ENCODE assay signal across 8 cellular contexts in genomic region chr5:141326088-141326854, GRCh38. TPM values are rescaled to one million over a fixed set of nuclear protein-coding genes. Genes with fewer than 3 reads are reported as not detected.
DNase-seq lines count a peak whose midpoint lies in the region; ATAC-seq and TF ChIP-seq lines count a peak whose summit lies in the region.

No MANE protein-coding gene starts in this region.

- DNase-seq in GM12865 (ENCODE audit: low read depth): peak; percentile 79
- DNase-seq in NCI-H82 treated with DMSO at 0.1 percent for 48 hours (lab: John Stamatoyannopoulos, UW; ENCODE audit: unreplicated experiment): peak; percentile 5
- peak; percentile 72 for DNase-seq in activated T-cell treated with anti-CD3 and anti-CD28 coated beads, Interleukin-2, amount 50 U/mL, for 24 hours
- DNase-seq in esophagus squamous epithelium (lab: John Stamatoyannopoulos, UW): no peak
- no peak for DNase-seq in MM.1S

- H3K9me2 ChIP-seq in MM.1S (replicated peaks; ENCODE audit: insufficient read depth, low read length): no peaks in the 10 kb centered on the region

- H3K27ac ChIP-seq in esophagus squamous epithelium (peak overlapping the region in 2 of 4 donors; percentile 51), MM.1S (ENCODE audit: low read length) (no peak overlapping the region)

- TF ChIP-seq CTCF in GM12865 (IDR thresholded peaks at IDR 0.05; ENCODE audit: insufficient read depth, low read depth, low read length, missing control alignments) (peak; percentile 57), esophagus squamous epithelium (IDR thresholded peaks at IDR 0.05) (peak in 2 of 6 experiments; percentile 23 to 39), nephron (IDR thresholded peaks at IDR 0.05; ENCODE audit: unreplicated experiment in 3 of 3) (no peak), MM.1S (IDR thresholded peaks at IDR 0.05; ENCODE audit: low read length) (no peak)

- H3K27me3 Mint-ChIP-seq in activated T-cell treated with anti-CD3 and anti-CD28 coated beads, Interleukin-2, amount 50 U/mL, for 24 hours: peaks cover 48% of the 10 kb centered on the region
- no peaks in the 10 kb centered on the region for H3K27me3 Mint-ChIP-seq in nephron (ENCODE audit: low read depth)
- H3K27me3 Mint-ChIP-seq in stimulated activated naive CD8-positive, alpha-beta T cell treated with anti-CD3 and anti-CD28 coated beads, Interleukin-15, Interleukin-2, amounts not matched to agents 100 ng/mL and 50 ng/mL, for 24 hours: peaks cover 43% of the 10 kb centered on the region

- TF ChIP-seq POLR2A in esophagus squamous epithelium (IDR thresholded peaks at IDR 0.05): peak in 1 of 4 donors; percentile 20

- H3K36me3 ChIP-seq in esophagus squamous epithelium (no peaks in the 10 kb centered on the region), MM.1S (replicated peaks; ENCODE audit: insufficient read depth, low read length) (no peaks in the 10 kb centered on the region)

- peaks cover 44% of the 10 kb centered on the region for H3K9me3 Mint-ChIP-seq in activated T-cell treated with anti-CD3 and anti-CD28 coated beads, Interleukin-2, amount 50 U/mL, for 24 hours
- peaks cover 58% of the 10 kb centered on the region for H3K9me3 Mint-ChIP-seq in nephron
- peaks cover 23% of the 10 kb centered on the region for H3K9me3 Mint-ChIP-seq in stimulated activated naive CD8-positive, alpha-beta T cell treated with anti-CD3 and anti-CD28 coated beads, Interleukin-15, Interleukin-2, amounts not matched to agents 100 ng/mL and 50 ng/mL, for 24 hours

- H2AFZ ChIP-seq in MM.1S (ENCODE audit: low read length): no peak overlapping the region

- H3K27ac Mint-ChIP-seq in activated T-cell treated with anti-CD3 and anti-CD28 coated beads, Interleukin-2, amount 50 U/mL, for 24 hours: peak overlapping the region; percentile 80
- no peak overlapping the region for H3K27ac Mint-ChIP-seq in nephron
- H3K27ac Mint-ChIP-seq in stimulated activated naive CD8-positive, alpha-beta T cell treated with anti-CD3 and anti-CD28 coated beads, Interleukin-15, Interleukin-2, amounts not matched to agents 100 ng/mL and 50 ng/mL, for 24 hours: peak overlapping the region; percentile 80

- peak; percentile 91 for ATAC-seq in HG02798 (IDR thresholded peaks at IDR 0.05; ENCODE audit: poor library complexity, unreplicated experiment)

- no peak overlapping the region for H3K9ac ChIP-seq in MM.1S (ENCODE audit: low read length)

- intact Hi-C loops in esophagus squamous epithelium (cut with DNase I): no loop called here

- 18 to 30% methylated on average over 26 to 27 of the region's 27 CpGs for WGBS in esophagus squamous epithelium, 2 donors

- H3K4me1 ChIP-seq in esophagus squamous epithelium (peaks cover 0 to 2% (median 0%) of the 10 kb centered on the region in 3 donors), MM.1S (ENCODE audit: low read length) (no peaks in the 10 kb centered on the region)

- H3F3A ChIP-seq in MM.1S (ENCODE audit: insufficient read depth, low read length): no peaks in the 10 kb centered on the region

- H3K27me3 ChIP-seq in esophagus squamous epithelium: peaks cover 0 to 43% (median 0%) of the 10 kb centered on the region in 4 donors
- H3K27me3 ChIP-seq in MM.1S (replicated peaks; ENCODE audit: insufficient read depth, low read length): 0 out of 2 replicates have a peak, but pooled peaks cover 5% of the 10 kb centered on the region

- H3K79me2 ChIP-seq in MM.1S (ENCODE audit: low read length): no peaks in the 10 kb centered on the region

- peak overlapping the region; percentile 84 for H3K4me3 Mint-ChIP-seq in activated T-cell treated with anti-CD3 and anti-CD28 coated beads, Interleukin-2, amount 50 U/mL, for 24 hours
- H3K4me3 Mint-ChIP-seq in nephron: peak overlapping the region in 2 of 3 experiments; percentile 44 to 66
- H3K4me3 Mint-ChIP-seq in stimulated activated naive CD8-positive, alpha-beta T cell treated with anti-CD3 and anti-CD28 coated beads, Interleukin-15, Interleukin-2, amounts not matched to agents 100 ng/mL and 50 ng/mL, for 24 hours: peak overlapping the region; percentile 87

- H3K4me2 ChIP-seq in MM.1S (ENCODE audit: low read depth, low read length): no peak overlapping the region

- peak overlapping the region; percentile 68 for H3K4me3 ChIP-seq in GM12865 (ENCODE audit: low read depth, low read length)
- H3K4me3 ChIP-seq in esophagus squamous epithelium: peak overlapping the region; percentile 2 to 58 (median 29)
- H3K4me3 ChIP-seq in MM.1S (ENCODE audit: low read length): no peak overlapping the region

- peaks cover 0 to 75% (median 14%) of the 10 kb centered on the region in 3 donors for H3K9me3 ChIP-seq in esophagus squamous epithelium
- no peaks in the 10 kb centered on the region for H3K9me3 ChIP-seq in MM.1S (replicated peaks; ENCODE audit: insufficient read depth, low read length)

- H3K36me3 Mint-ChIP-seq in activated T-cell treated with anti-CD3 and anti-CD28 coated beads, Interleukin-2, amount 50 U/mL, for 24 hours (ENCODE audit: low read depth): peaks cover 23% of the 10 kb centered on the region
- peaks cover 38% of the 10 kb centered on the region for H3K36me3 Mint-ChIP-seq in nephron (ENCODE audit: low read depth)
- H3K36me3 Mint-ChIP-seq in stimulated activated naive CD8-positive, alpha-beta T cell treated with anti-CD3 and anti-CD28 coated beads, Interleukin-15, Interleukin-2, amounts not matched to agents 100 ng/mL and 50 ng/mL, for 24 hours (ENCODE audit: low read depth): peaks cover 35% of the 10 kb centered on the region

- peaks cover 8% of the 10 kb centered on the region for H3K4me1 Mint-ChIP-seq in activated T-cell treated with anti-CD3 and anti-CD28 coated beads, Interleukin-2, amount 50 U/mL, for 24 hours (ENCODE audit: low read depth)
- H3K4me1 Mint-ChIP-seq in nephron: no peaks in the 10 kb centered on the region
- H3K4me1 Mint-ChIP-seq in stimulated activated naive CD8-positive, alpha-beta T cell treated with anti-CD3 and anti-CD28 coated beads, Interleukin-15, Interleukin-2, amounts not matched to agents 100 ng/mL and 50 ng/mL, for 24 hours (ENCODE audit: low read depth): peaks cover 15% of the 10 kb centered on the region

- H4K20me1 ChIP-seq in MM.1S (ENCODE audit: insufficient read depth, low read length): no peaks in the 10 kb centered on the region

RNA-seq across cellular contexts. Expression of gene PCDHGA1, which starts 4.0 kb away (rescaled TPM):
- total RNA-seq in esophagus squamous epithelium: under 1 TPM; 0.19 to 0.66 (median 0.34) TPM

RNA-seq across cellular contexts. Expression of gene TAF7, which starts 5.7 kb away (rescaled TPM):
- 10 to 100 TPM; 29.8 to 42.3 (median 35.6) TPM for total RNA-seq in esophagus squamous epithelium

RNA-seq across cellular contexts. Expression of gene PCDHGA2, which starts 12.3 kb away (rescaled TPM):
- total RNA-seq in esophagus squamous epithelium: 1 to 10 TPM in 1 of 4 donors, under 1 TPM in 3; 0.15 to 2.9 (median 0.61) TPM

RNA-seq across cellular contexts. Expression of gene PCDHGA3, which starts 17.4 kb away (rescaled TPM):
- total RNA-seq in esophagus squamous epithelium: 1 to 10 TPM in 1 of 4 donors, under 1 TPM in 3; 0.45 to 1.5 (median 0.52) TPM

RNA-seq across cellular contexts. Expression of gene SLC25A2, which starts 22.4 kb away (rescaled TPM):
- total RNA-seq in esophagus squamous epithelium: 1 to 10 TPM in 1 of 4 donors, under 1 TPM in 3; 0.29 to 2.2 (median 0.87) TPM

Comparison
In these comparisons a context has a peak if more than half of its experiments do, and no peak if none do; other contexts are left out.
1. DNase-seq: peak in GM12865 (single experiment), NCI-H82 treated with DMSO at 0.1 percent for 48 hours (single experiment) and activated T-cell treated with anti-CD3 and anti-CD28 coated beads, Interleukin-2, amount 50 U/mL, for 24 hours (single experiment); none in esophagus squamous epithelium (single experiment) and MM.1S (single experiment).
2. H3K27ac Mint-ChIP-seq: peak in activated T-cell treated with anti-CD3 and anti-CD28 coated beads, Interleukin-2, amount 50 U/mL, for 24 hours (single experiment) and stimulated activated naive CD8-positive, alpha-beta T cell treated with anti-CD3 and anti-CD28 coated beads, Interleukin-15, Interleukin-2, amounts not matched to agents 100 ng/mL and 50 ng/mL, for 24 hours (single experiment); none in nephron (0 of 3).
3. Peak in every context shown above with its lines, with median percentiles within 50 percentile points of each other: H3K4me3 Mint-ChIP-seq.